8 cellular contexts compared by ENCODE assay signal in the genomic region with DNA sequence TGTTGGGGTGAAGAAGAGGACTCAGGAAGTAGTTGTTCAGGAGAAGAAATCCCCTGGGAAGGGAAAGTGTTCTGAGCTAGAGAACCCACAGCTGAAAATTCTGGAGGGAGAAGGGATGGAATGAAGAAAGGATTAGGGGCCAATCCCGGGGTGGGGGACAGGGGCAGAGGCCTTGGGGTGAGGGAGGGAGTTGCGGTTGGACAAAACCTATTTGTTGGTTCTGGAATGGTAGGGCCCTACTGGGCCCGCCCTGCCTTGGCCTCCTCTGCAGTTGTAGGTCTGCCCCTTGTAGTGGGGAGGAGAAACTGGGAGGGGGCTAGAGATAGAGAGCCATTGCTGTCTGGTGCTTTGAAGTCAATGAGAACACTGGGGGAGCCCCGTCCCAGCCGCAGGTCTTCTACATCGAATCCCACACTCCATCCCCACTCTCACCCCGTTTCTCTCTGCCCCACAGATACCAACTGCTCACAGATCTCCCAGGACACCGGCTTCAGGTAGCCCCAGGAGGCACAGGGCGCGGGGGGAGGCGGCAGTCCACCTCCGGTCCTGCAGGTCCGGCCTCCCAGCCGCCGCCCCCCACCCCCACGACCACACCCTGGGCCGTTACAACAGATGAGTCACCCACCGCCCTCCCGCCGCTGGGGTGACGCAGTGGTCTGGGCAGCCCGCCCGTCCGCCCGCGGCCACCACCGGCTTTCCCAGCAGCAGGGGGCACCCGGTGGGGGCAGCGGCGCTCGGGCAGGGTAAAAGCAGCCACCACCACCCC. TPM values are rescaled to one million over a fixed set of nuclear protein-coding genes. Genes with fewer than 3 reads are reported as not detected.
DNase-seq lines count a peak whose midpoint lies in the region; TF ChIP-seq lines count a peak whose summit lies in the region.

No MANE protein-coding gene starts in this region.

- H3K27me3 ChIP-seq in kidney epithelial cell (ENCODE audit: control insufficient read depth, insufficient read depth, low read length), result no peaks in the 10 kb centered on the region

- POLR2A ChIA-PET in GM10248 (lab: Yijun Ruan, JAX), result interaction anchor here (0.6 to 1.2 kb wide), 4 partner anchors 8 to 23 kb away, joined by 3 to 4 read pairs (median 4); no protein-coding TSS in a partner anchor

- CTCF ChIA-PET in GM10248 (lab: Yijun Ruan, JAX), result interaction anchor here (0.7 to 5.3 kb wide), 10 partner anchors 7 to 122 kb away, joined by 3 to 50 read pairs (median 4); no protein-coding TSS in a partner anchor

- H3K9me3 Mint-ChIP-seq in IgD-negative memory B cell, result peaks cover 0 to 2% (median 0%) of the 10 kb centered on the region in 3 donors

- peaks cover 9% of the 10 kb centered on the region for H3K36me3 Mint-ChIP-seq in IgD-negative memory B cell

- peaks cover 12% of the 10 kb centered on the region for H3K27me3 Mint-ChIP-seq in IgD-negative memory B cell

- TF ChIP-seq CTCF in GM10248 (IDR thresholded peaks at IDR 0.05; ENCODE audit: control extremely low read depth, extremely low read depth, low read depth, missing control alignments) (no peak), WI38 (IDR thresholded peaks at IDR 0.05; ENCODE audit: low read depth, low read length) (no peak), cardiac fibroblast (IDR thresholded peaks at IDR 0.05; ENCODE audit: low read depth, low read length) (peak; percentile 17), kidney epithelial cell (IDR thresholded peaks at IDR 0.05; ENCODE audit: insufficient read depth, low read length, poor library complexity, severe bottlenecking) (no peak)

- peak overlapping the region; percentile 90 to 97 (median 95) for H3K4me3 Mint-ChIP-seq in IgD-negative memory B cell

- peak overlapping the region; percentile 97 to 100 (median 100) for H3K27ac Mint-ChIP-seq in IgD-negative memory B cell

- H3K4me3 ChIP-seq in WI38 (ENCODE audit: low read depth, low read length) (peak overlapping the region; percentile 98), cardiac fibroblast (replicated peaks in 1 of 2; ENCODE audit: low read depth in 2 of 2, low read length in 2 of 2) (peak overlapping the region; percentile 96 to 98), kidney epithelial cell (ENCODE audit: low read depth, low read length) (peak overlapping the region; percentile 76)

- peaks cover 21 to 30% (median 29%) of the 10 kb centered on the region in 3 donors for H3K4me1 Mint-ChIP-seq in IgD-negative memory B cell

- H3K36me3 ChIP-seq in kidney epithelial cell (ENCODE audit: control insufficient read depth, insufficient read depth, low read length), result peaks cover 3% of the 10 kb centered on the region

- DNase-seq in GM10248 (ENCODE audit: extremely low spot score), result peak; percentile 83
- DNase-seq in cardiac fibroblast (ENCODE audit: low read depth in 2 of 2), result peak; percentile 94 to 96
- peak; percentile 55 for DNase-seq in kidney epithelial cell (ENCODE audit: low read depth)
- peak in 3 of 4 experiments; percentile 15 to 45 (median 35) for DNase-seq in stimulated activated CD4-positive, alpha-beta T cell treated with anti-CD3 and anti-CD28 coated beads, Interleukin-1b, Interleukin-23, amount 100 ng/mL, for 24 hours (ENCODE audit: low read depth in 4 of 4, low spot score in 1 of 4)
- no peak for DNase-seq in cortex of kidney (lab: John Stamatoyannopoulos, UW)
- DNase-seq in foreskin melanocyte, result no peak

RNA-seq across cellular contexts. Expression of gene TAGLN2, which starts 1.1 kb away (rescaled TPM):
- 1,399 TPM for polyA plus RNA-seq in IgD-negative memory B cell
- 700 and 719 TPM in 2 replicates for total RNA-seq in kidney epithelial cell

RNA-seq across cellular contexts. Expression of gene IGSF9, which starts 21.2 kb away (rescaled TPM):
- polyA plus RNA-seq in IgD-negative memory B cell, result 0.08 TPM
- total RNA-seq in kidney epithelial cell, result 1.7 and 1.9 TPM in 2 replicates

RNA-seq across cellular contexts. Expression of gene CFAP45, which starts 24.2 kb away (rescaled TPM):
- polyA plus RNA-seq in IgD-negative memory B cell, result 1.2 TPM
- total RNA-seq in kidney epithelial cell, result 0.21 and 2.0 TPM in 2 replicates

RNA-seq across cellular contexts. Expression of gene SLAMF9, which starts 29.8 kb away (rescaled TPM):
- polyA plus RNA-seq in IgD-negative memory B cell, result not detected
- total RNA-seq in kidney epithelial cell, result not detected in 2 replicates

Comparison
In these comparisons a context has a peak if more than half of its experiments do, and no peak if none do; other contexts are left out.
1. DNase-seq: peak in GM10248 (single experiment), cardiac fibroblast (2 of 2), kidney epithelial cell (single experiment) and stimulated activated CD4-positive, alpha-beta T cell treated with anti-CD3 and anti-CD28 coated beads, Interleukin-1b, Interleukin-23, amount 100 ng/mL, for 24 hours (3 of 4); none in cortex of kidney (single experiment) and foreskin melanocyte (single experiment).
2. Peak in every context shown above with its lines, with median percentiles within 50 percentile points of each other: H3K4me3 ChIP-seq.